Comparison of ENCODE assay signal across 10 cellular contexts in genomic region chr6:4136354-4136831, GRCh38. TPM values are rescaled to one million over a fixed set of nuclear protein-coding genes. Genes with fewer than 3 reads are reported as not detected.
DNase-seq lines count a peak whose midpoint lies in the region; ATAC-seq and TF ChIP-seq lines count a peak whose summit lies in the region.
"Had no signal": no experiment of that assay in that cellular context is flagged by ENCODE, and none has a peak within 500 bp of the region (broad histone marks: within the 10 kb centered on the region; RNA-seq: fewer than 3 reads in every experiment).

No MANE protein-coding gene starts in this region.

- intact Hi-C loops in right lobe of liver (cut with DNase I), result no loop called here
- intact Hi-C loops in thyroid gland (cut with DNase I), result no loop called here

- H3K4me1 ChIP-seq in right lobe of liver, result peaks cover 0 to 36% (median 15%) of the 10 kb centered on the region in 4 donors
- peaks cover 14% of the 10 kb centered on the region in 2 donors for H3K4me1 ChIP-seq in thyroid gland

- no peak for DNase-seq in activated T-cell treated with anti-CD3 and anti-CD28 coated beads, Interleukin-2, amount 50 U/mL, for 24 hours
- no peak for DNase-seq in activated T-cell treated with anti-CD3 and anti-CD28 coated beads, Interleukin-2, amount 50 U/mL, for 48 hours
- DNase-seq in astrocyte of the spinal cord (ENCODE audit: low read depth, low spot score) (no peak), right lobe of liver (no peak), thyroid gland (no peak)

- no peak for TF ChIP-seq CTCF in astrocyte of the spinal cord (IDR thresholded peaks at IDR 0.05; ENCODE audit: low read depth, low read length)
- no peak for TF ChIP-seq CTCF in right lobe of liver (IDR thresholded peaks at IDR 0.05)
- TF ChIP-seq CTCF in thyroid gland (IDR thresholded peaks at IDR 0.05), result no peak

- H3K27me3 ChIP-seq in right lobe of liver, result no peaks in the 10 kb centered on the region
- no peaks in the 10 kb centered on the region for H3K27me3 ChIP-seq in thyroid gland

- H3K9me3 Mint-ChIP-seq in activated T-cell treated with anti-CD3 and anti-CD28 coated beads, Interleukin-2, amount 50 U/mL, for 24 hours, result no peaks in the 10 kb centered on the region

- H3K27ac Mint-ChIP-seq in activated T-cell treated with anti-CD3 and anti-CD28 coated beads, Interleukin-2, amount 50 U/mL, for 24 hours, result peak overlapping the region; percentile 85

- peak overlapping the region; percentile 79 for H3K4me3 Mint-ChIP-seq in activated T-cell treated with anti-CD3 and anti-CD28 coated beads, Interleukin-2, amount 50 U/mL, for 24 hours

- peaks cover 58% of the 10 kb centered on the region for H3K4me1 Mint-ChIP-seq in activated T-cell treated with anti-CD3 and anti-CD28 coated beads, Interleukin-2, amount 50 U/mL, for 24 hours (ENCODE audit: low read depth)

- no peak for TF ChIP-seq POLR2A in right lobe of liver (IDR thresholded peaks at IDR 0.05)
- TF ChIP-seq POLR2A in thyroid gland (IDR thresholded peaks at IDR 0.05), result no peak

- ATAC-seq in right lobe of liver (no peak), GM21737 (IDR thresholded peaks at IDR 0.05; ENCODE audit: unreplicated experiment) (no peak), GM21528 (IDR thresholded peaks at IDR 0.05; ENCODE audit: low FRiP score, unreplicated experiment) (no peak), GM19351 (IDR thresholded peaks at IDR 0.05; ENCODE audit: unreplicated experiment) (no peak)

- H3K4me3 ChIP-seq in astrocyte of the spinal cord (ENCODE audit: low read depth, low read length) (peak overlapping the region; percentile 58), right lobe of liver (peak overlapping the region; percentile 52 to 69 (median 65)), thyroid gland (replicated peaks in 1 of 3) (peak overlapping the region in 2 of 3 donors; percentile 20 to 81)

- no peaks in the 10 kb centered on the region for H3K36me3 ChIP-seq in right lobe of liver
- no peaks in the 10 kb centered on the region for H3K36me3 ChIP-seq in thyroid gland

- in situ Hi-C loops in astrocyte of the spinal cord (cut with HindIII; ENCODE audit: low sequenced_read_pairs), result no loop called here

- no peaks in the 10 kb centered on the region for H3K27me3 Mint-ChIP-seq in activated T-cell treated with anti-CD3 and anti-CD28 coated beads, Interleukin-2, amount 50 U/mL, for 24 hours

- H3K9me3 ChIP-seq in right lobe of liver (no peaks in the 10 kb centered on the region), thyroid gland (no peaks in the 10 kb centered on the region)

- peaks cover 26% of the 10 kb centered on the region for H3K36me3 Mint-ChIP-seq in activated T-cell treated with anti-CD3 and anti-CD28 coated beads, Interleukin-2, amount 50 U/mL, for 24 hours (ENCODE audit: low read depth)

- peak overlapping the region; percentile 10 to 67 (median 52) for H3K27ac ChIP-seq in right lobe of liver
- H3K27ac ChIP-seq in thyroid gland, result peak overlapping the region in 2 of 3 donors; percentile 57 to 61

- 6% methylated on average over 1 of the region's 1 CpG for WGBS in right lobe of liver (ENCODE audit: insufficient coverage, low coverage, low lambda C conversion rate, missing lambda C conversion rate)
- 0 to 17% methylated on average over 1 of the region's 1 CpG for WGBS in thyroid gland, 2 donors

RNA-seq across cellular contexts. Expression of gene ECI2, which starts 1.0 kb away (rescaled TPM):
- total RNA-seq in right lobe of liver (100 to 1,000 TPM in 4 of 6 experiments, 10 to 100 TPM in 2; 76.4 to 140 (median 111) TPM), thyroid gland (10 to 100 TPM; 47.8 to 57.4 (median 53.8) TPM)

RNA-seq across cellular contexts. Expression of gene FAM217A, which starts 57.5 kb away (rescaled TPM):
- total RNA-seq in right lobe of liver, result not detected
- under 1 TPM in 1 of 4 donors, not detected in 3; 0.27 TPM for total RNA-seq in thyroid gland
- total RNA-seq: Daoy, esophagus mucosa had no signal
